ENCODE assay signal across 25 cellular contexts in the genomic region with DNA sequence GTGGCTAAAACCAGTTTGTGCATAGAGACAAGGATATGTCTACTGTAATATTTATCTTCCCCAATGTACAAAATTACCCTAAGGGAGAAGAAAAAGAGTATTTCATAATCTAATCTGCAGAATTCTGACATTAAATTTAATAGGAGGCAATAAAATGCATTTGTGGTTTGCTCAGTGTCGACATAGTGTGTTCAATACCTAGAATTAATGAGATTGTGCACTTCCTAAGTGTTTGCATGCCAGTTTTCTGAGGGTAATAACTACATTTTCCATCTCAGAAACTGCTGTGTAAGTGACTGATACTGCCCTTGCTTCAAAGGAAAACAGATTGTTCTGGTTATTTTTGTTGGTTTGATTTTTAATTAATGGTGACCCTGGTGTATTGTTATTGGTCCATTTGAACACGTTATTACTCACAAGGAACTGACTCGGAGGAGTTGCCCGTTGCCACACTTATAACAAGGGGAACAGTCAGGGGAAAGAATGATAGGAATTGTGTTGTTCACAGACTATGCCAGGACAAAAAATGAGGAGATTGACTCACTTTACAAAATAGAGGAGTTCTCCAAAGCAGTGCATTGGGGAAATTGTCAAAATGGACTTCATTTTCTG.
DNase-seq lines count a peak whose midpoint lies in the region; ATAC-seq and TF ChIP-seq lines count a peak whose summit lies in the region.
"Had no signal": no experiment of that assay in that cellular context is flagged by ENCODE, and none has a peak within 500 bp of the region (broad histone marks: within the 10 kb centered on the region; RNA-seq: fewer than 3 reads in every experiment).

No MANE protein-coding gene starts in this region.

- ATAC-seq in heart left ventricle, result no peak
- ATAC-seq in stimulated activated naive CD8-positive, alpha-beta T cell treated with anti-CD3 and anti-CD28 coated beads, Interleukin-15, amount 100 ng/mL, for 72 hours, result no peak
- ATAC-seq: activated CD4-positive, alpha-beta T cell treated with anti-CD3 and anti-CD28 coated beads for 36 hours; activated T-cell treated with anti-CD3 and anti-CD28 coated beads, Interleukin-2, amount 50 U/mL, for 4 hours; natural killer cell treated with Interleukin-12 subunit alpha and Interleukin-12 subunit beta and Interleukin-15 and Interleukin-18, amount 100 ng/mL, for 72 hours; pancreas; right lobe of liver had no signal

- no peak for TF ChIP-seq CTCF in fibroblast of pulmonary artery (IDR thresholded peaks at IDR 0.05; ENCODE audit: low read length, missing control alignments)
- TF ChIP-seq CTCF in heart left ventricle (IDR thresholded peaks at IDR 0.05), result no peak

- no peak overlapping the region for H3K27ac ChIP-seq in heart left ventricle
- H3K27ac ChIP-seq: left ventricle myocardium inferior, pancreas, right lobe of liver, upper lobe of left lung had no signal

- DNase-seq in AG08396 (ENCODE audit: low spot score) (peak; percentile 15), HCEC 1CT (peak; percentile 67), adipocyte (ENCODE audit: low read depth) (peak; percentile 76), fibroblast of pulmonary artery (ENCODE audit: low read depth) (peak; percentile 35), DMS53 treated with DMSO at 0.1 percent for 48 hours (lab: John Stamatoyannopoulos, UW; ENCODE audit: unreplicated experiment) (no peak), DMS153 (lab: John Stamatoyannopoulos, UW) (no peak), heart left ventricle (no peak)
- DNase-seq in stimulated activated naive CD8-positive, alpha-beta T cell treated with anti-CD3 and anti-CD28 coated beads, Interleukin-15, amount 100 ng/mL, for 72 hours, result no peak
- DNase-seq: activated CD4-positive, alpha-beta T cell treated with anti-CD3 and anti-CD28 coated beads for 36 hours; activated CD8-positive, alpha-beta memory T cell treated with anti-CD3 and anti-CD28 coated beads for 24 hours; activated naive CD4-positive, alpha-beta T cell treated with anti-CD3 and anti-CD28 coated beads, Interleukin-2, amount 50 U/mL, for 16 hours; activated T-cell treated with anti-CD3 and anti-CD28 coated beads, Interleukin-2, amount 50 U/mL, for 4 hours; aorta; effector CD4-positive, alpha-beta T cell; KG1; left ventricle myocardium inferior; midbrain; NCI-H1048; NCI-H1930; pancreas; right lobe of liver; SIG-M5; stimulated activated CD8-positive, alpha-beta memory T cell treated with anti-CD3 and anti-CD28 coated beads, Interleukin-4, amount 100 ng/mL, for 48 hours had no signal

- H3K36me3 ChIP-seq in adipocyte (ENCODE audit: control insufficient read depth, insufficient read depth, low read length, severe bottlenecking) (no peaks in the 10 kb centered on the region), heart left ventricle (no peaks in the 10 kb centered on the region)
- H3K36me3 ChIP-seq: left ventricle myocardium inferior, pancreas, right lobe of liver, upper lobe of left lung had no signal

- H3K4me1 ChIP-seq in adipocyte (ENCODE audit: control insufficient read depth, insufficient read depth, low read length), result peaks cover 18% of the 10 kb centered on the region
- no peaks in the 10 kb centered on the region for H3K4me1 ChIP-seq in heart left ventricle
- H3K4me1 ChIP-seq: left ventricle myocardium inferior, pancreas, right lobe of liver, upper lobe of left lung had no signal

- H3K27me3 ChIP-seq in adipocyte (replicated peaks; ENCODE audit: control insufficient read depth, insufficient read depth, low read length), result peaks cover 4% of the 10 kb centered on the region
- peaks cover 0 to 39% (median 4%) of the 10 kb centered on the region in 9 donors for H3K27me3 ChIP-seq in heart left ventricle
- H3K27me3 ChIP-seq: right lobe of liver, upper lobe of left lung had no signal

- H3K27ac Mint-ChIP-seq in stimulated activated naive CD8-positive, alpha-beta T cell treated with anti-CD3 and anti-CD28 coated beads, Interleukin-15, amount 100 ng/mL, for 72 hours, result no peak overlapping the region
- H3K27ac Mint-ChIP-seq: activated CD4-positive, alpha-beta T cell treated with anti-CD3 and anti-CD28 coated beads for 36 hours; natural killer cell treated with Interleukin-12 subunit alpha and Interleukin-12 subunit beta and Interleukin-15 and Interleukin-18, amount 100 ng/mL, for 72 hours had no signal

- H3K4me3 ChIP-seq in adipocyte (ENCODE audit: low read length), result no peak overlapping the region
- no peak overlapping the region for H3K4me3 ChIP-seq in fibroblast of pulmonary artery (replicated peaks; ENCODE audit: low read depth, low read length)
- H3K4me3 ChIP-seq in heart left ventricle, result no peak overlapping the region
- H3K4me3 ChIP-seq: left ventricle myocardium inferior, pancreas, right lobe of liver, upper lobe of left lung had no signal

- H3K4me3 Mint-ChIP-seq in stimulated activated naive CD8-positive, alpha-beta T cell treated with anti-CD3 and anti-CD28 coated beads, Interleukin-15, amount 100 ng/mL, for 72 hours, result no peak overlapping the region
- H3K4me3 Mint-ChIP-seq: activated CD4-positive, alpha-beta T cell treated with anti-CD3 and anti-CD28 coated beads for 36 hours; activated T-cell treated with anti-CD3 and anti-CD28 coated beads, Interleukin-2, amount 50 U/mL, for 4 hours; natural killer cell treated with Interleukin-12 subunit alpha and Interleukin-12 subunit beta and Interleukin-15 and Interleukin-18, amount 100 ng/mL, for 72 hours had no signal

- 65 to 76% (median 69%) methylated on average over 4 of the region's 4 CpGs for WGBS in heart left ventricle, 4 donors

- TF ChIP-seq POLR2A in heart left ventricle (IDR thresholded peaks at IDR 0.05), result no peak

- H3K4me1 Mint-ChIP-seq in stimulated activated naive CD8-positive, alpha-beta T cell treated with anti-CD3 and anti-CD28 coated beads, Interleukin-15, amount 100 ng/mL, for 72 hours, result peaks cover 6% of the 10 kb centered on the region
- H3K4me1 Mint-ChIP-seq: activated CD4-positive, alpha-beta T cell treated with anti-CD3 and anti-CD28 coated beads for 36 hours had no signal

- peaks cover 66% of the 10 kb centered on the region for H3K27me3 Mint-ChIP-seq in stimulated activated naive CD8-positive, alpha-beta T cell treated with anti-CD3 and anti-CD28 coated beads, Interleukin-15, amount 100 ng/mL, for 72 hours

- intact Hi-C loops in heart left ventricle (cut with DNase I), result no loop called here

- peak overlapping the region; percentile 57 for H3K9ac ChIP-seq in adipocyte (ENCODE audit: low read length)

- no peaks in the 10 kb centered on the region for H3K9me3 ChIP-seq in adipocyte (ENCODE audit: control insufficient read depth, low read length)
- H3K9me3 ChIP-seq in heart left ventricle, result no peaks in the 10 kb centered on the region
- H3K9me3 ChIP-seq: left ventricle myocardium inferior, pancreas, right lobe of liver, upper lobe of left lung had no signal

- H3K9me3 Mint-ChIP-seq in stimulated activated naive CD8-positive, alpha-beta T cell treated with anti-CD3 and anti-CD28 coated beads, Interleukin-15, amount 100 ng/mL, for 72 hours, result peaks cover 0 to 8% of the 10 kb centered on the region in 2 donors
- H3K9me3 Mint-ChIP-seq: activated T-cell treated with anti-CD3 and anti-CD28 coated beads, Interleukin-2, amount 50 U/mL, for 4 hours had no signal

Comparison
In these comparisons a context has a peak if more than half of its experiments do, and no peak if none do; other contexts are left out.
1. DNase-seq: peak in AG08396 (single experiment), HCEC 1CT (single experiment), adipocyte (single experiment) and fibroblast of pulmonary artery (single experiment); none in DMS53 treated with DMSO at 0.1 percent for 48 hours (single experiment), DMS153 (single experiment), heart left ventricle (0 of 5) and stimulated activated naive CD8-positive, alpha-beta T cell treated with anti-CD3 and anti-CD28 coated beads, Interleukin-15, amount 100 ng/mL, for 72 hours (0 of 2).